In genomic region chr13:110625771-110626321, GRCh38 we compare ENCODE assay signal across 15 cellular contexts. TPM values are rescaled to one million over a fixed set of nuclear protein-coding genes. Genes with fewer than 3 reads are reported as not detected.
DNase-seq lines count a peak whose midpoint lies in the region; ATAC-seq and TF ChIP-seq lines count a peak whose summit lies in the region.
"Had no signal": no experiment of that assay in that cellular context is flagged by ENCODE, and none has a peak within 500 bp of the region (broad histone marks: within the 10 kb centered on the region; RNA-seq: fewer than 3 reads in every experiment).

No MANE protein-coding gene starts in this region.

- no peak overlapping the region for H3K9ac ChIP-seq in mammary epithelial cell (ENCODE audit: insufficient read depth, low read length)

- dilution Hi-C loops in mammary epithelial cell (cut with HindIII; ENCODE audit: low sequenced_read_pairs): no loop called here

- TF ChIP-seq CTCF in mammary epithelial cell (conservative IDR thresholded peaks at IDR 0.05 in 1 of 2, IDR thresholded peaks at IDR 0.05 in 1 of 2; ENCODE audit: extremely low read depth in 1 of 2, insufficient read depth in 1 of 2, low read depth in 1 of 2, low read length in 2 of 2) (no peak), nephron (IDR thresholded peaks at IDR 0.05; ENCODE audit: unreplicated experiment in 3 of 3) (no peak)

- H3K4me3 Mint-ChIP-seq in central memory CD8-positive, alpha-beta T cell: no peak overlapping the region
- H3K4me3 Mint-ChIP-seq in nephron: peak overlapping the region in 2 of 3 experiments; percentile 20 to 55
- H3K4me3 Mint-ChIP-seq: activated CD4-positive, alpha-beta T cell treated with anti-CD3 and anti-CD28 coated beads for 36 hours had no signal

- no peaks in the 10 kb centered on the region for H3K27me3 ChIP-seq in mammary epithelial cell (ENCODE audit: insufficient read depth, low read length)
- H3K27me3 ChIP-seq in aorta (ENCODE audit: control insufficient read depth in 1 of 2, insufficient read depth in 2 of 2, low read length in 1 of 2): no peaks in the 10 kb centered on the region
- no peaks in the 10 kb centered on the region for H3K27me3 ChIP-seq in effector memory CD4-positive, alpha-beta T cell (replicated peaks; ENCODE audit: control insufficient read depth, insufficient read depth, low read length, poor library complexity, severe bottlenecking)
- H3K27me3 ChIP-seq: cardiac muscle cell had no signal

- peaks cover 94% of the 10 kb centered on the region for H3K79me2 ChIP-seq in mammary epithelial cell (ENCODE audit: insufficient read depth, low read length)

- H3K4me1 ChIP-seq in mammary epithelial cell (ENCODE audit: insufficient read depth, low read length) (peaks cover 13% of the 10 kb centered on the region), aorta (ENCODE audit: control insufficient read depth in 1 of 2, insufficient read depth in 2 of 2, low read length in 2 of 2) (no peaks in the 10 kb centered on the region)
- H3K4me1 ChIP-seq in effector memory CD4-positive, alpha-beta T cell (ENCODE audit: control insufficient read depth, insufficient read depth, low read length, poor library complexity, severe bottlenecking): peaks cover 3% of the 10 kb centered on the region
- H3K4me1 ChIP-seq: HAP-1 had no signal

- peaks cover 22% of the 10 kb centered on the region for H3K36me3 Mint-ChIP-seq in central memory CD8-positive, alpha-beta T cell (ENCODE audit: insufficient read depth)
- H3K36me3 Mint-ChIP-seq in nephron (ENCODE audit: low read depth): peaks cover 40% of the 10 kb centered on the region

- DNase-seq in T47D (ENCODE audit: low read depth in 1 of 2, low spot score in 1 of 2) (peak; percentile 50 to 53), mammary epithelial cell (no peak), aorta (no peak), NCI-H748 treated with DMSO at 0.1 percent for 48 hours (lab: John Stamatoyannopoulos, UW) (no peak)
- DNase-seq in central memory CD8-positive, alpha-beta T cell (ENCODE audit: low spot score in 2 of 2): no peak
- DNase-seq in effector memory CD4-positive, alpha-beta T cell: no peak
- DNase-seq: activated CD4-positive, alpha-beta T cell treated with anti-CD3 and anti-CD28 coated beads for 36 hours; activated effector memory CD4-positive, alpha-beta T cell treated with Interleukin-2 at 50 U/mL for 16 hours; DMS79 treated with DMSO at 0.1 percent for 48 hours; NCI-H82 had no signal

- H3K27me3 Mint-ChIP-seq in central memory CD8-positive, alpha-beta T cell: no peaks in the 10 kb centered on the region
- H3K27me3 Mint-ChIP-seq in nephron (ENCODE audit: low read depth): no peaks in the 10 kb centered on the region
- H3K27me3 Mint-ChIP-seq: activated CD4-positive, alpha-beta T cell treated with anti-CD3 and anti-CD28 coated beads for 36 hours had no signal

- no peak for ATAC-seq in central memory CD8-positive, alpha-beta T cell (replicated peaks; ENCODE audit: extremely low read depth, poor library complexity, severe bottlenecking)
- peak; percentile 47 for ATAC-seq in aorta (ENCODE audit: low FRiP score)
- ATAC-seq in GM18861 (IDR thresholded peaks at IDR 0.05; ENCODE audit: unreplicated experiment): no peak
- ATAC-seq: activated CD4-positive, alpha-beta T cell treated with anti-CD3 and anti-CD28 coated beads for 36 hours; GM12878 had no signal

- 85% methylated on average over 6 of the region's 19 CpGs for WGBS in mammary epithelial cell (ENCODE audit: low coverage, missing lambda C conversion rate)
- WGBS in aorta, 2 donors: 75 to 80% methylated on average over 19 of the region's 19 CpGs

- BruUV-seq in mammary epithelial cell (replicated peaks; lab: Mats Ljungman, UMichigan): no TSS peak

- CTCF ChIA-PET in mammary epithelial cell (lab: Charles Lee; ENCODE audit: low non-redundant PET): no interaction called here

- H4K20me1 ChIP-seq in mammary epithelial cell (ENCODE audit: insufficient read depth, low read length): no peaks in the 10 kb centered on the region

- H3K36me3 ChIP-seq in mammary epithelial cell (ENCODE audit: insufficient read depth, low read length) (peaks cover 9% of the 10 kb centered on the region), aorta (ENCODE audit: control insufficient read depth in 1 of 2, insufficient read depth in 2 of 2, low read length in 1 of 2) (peaks cover 0 to 7% of the 10 kb centered on the region in 2 donors)
- H3K36me3 ChIP-seq in effector memory CD4-positive, alpha-beta T cell (ENCODE audit: control insufficient read depth, insufficient read depth, low read length): peaks cover 38% of the 10 kb centered on the region

- H3K9me3 Mint-ChIP-seq in central memory CD8-positive, alpha-beta T cell: no peaks in the 10 kb centered on the region
- H3K9me3 Mint-ChIP-seq in nephron: no peaks in the 10 kb centered on the region

- H3K27ac Mint-ChIP-seq in central memory CD8-positive, alpha-beta T cell (ENCODE audit: low read depth): peak overlapping the region; percentile 75
- peak overlapping the region; percentile 3 to 84 (median 66) for H3K27ac Mint-ChIP-seq in nephron
- H3K27ac Mint-ChIP-seq: activated CD4-positive, alpha-beta T cell treated with anti-CD3 and anti-CD28 coated beads for 36 hours had no signal

- no peak overlapping the region for H3K4me2 ChIP-seq in mammary epithelial cell (ENCODE audit: insufficient read depth, low read depth, low read length)

- H2AFZ ChIP-seq in mammary epithelial cell (ENCODE audit: low read depth, low read length): no peak overlapping the region

- no peak overlapping the region for H3K27ac ChIP-seq in mammary epithelial cell (ENCODE audit: insufficient read depth, low read depth, low read length)
- no peak overlapping the region for H3K27ac ChIP-seq in aorta (ENCODE audit: low read depth in 1 of 2, low read length in 2 of 2)
- no peak overlapping the region for H3K27ac ChIP-seq in effector memory CD4-positive, alpha-beta T cell (ENCODE audit: insufficient read depth, low read length, poor library complexity, severe bottlenecking)
- H3K27ac ChIP-seq: cardiac muscle cell had no signal

- H3K9me3 ChIP-seq in mammary epithelial cell (replicated peaks; ENCODE audit: insufficient read depth, low read length) (no peaks in the 10 kb centered on the region), aorta (ENCODE audit: control insufficient read depth, low read length) (no peaks in the 10 kb centered on the region)
- no peaks in the 10 kb centered on the region for H3K9me3 ChIP-seq in effector memory CD4-positive, alpha-beta T cell (ENCODE audit: control insufficient read depth, low read length)
- H3K9me3 ChIP-seq: HAP-1 had no signal

- H3K4me3 ChIP-seq in mammary epithelial cell (replicated peaks in 1 of 3; ENCODE audit: insufficient read depth in 1 of 3, low read depth in 2 of 3, low read length in 3 of 3) (no peak overlapping the region), aorta (ENCODE audit: low read length in 2 of 2) (no peak overlapping the region)
- H3K4me3 ChIP-seq in effector memory CD4-positive, alpha-beta T cell (ENCODE audit: insufficient read depth, low read depth, low read length, poor library complexity, severe bottlenecking): no peak overlapping the region
- H3K4me3 ChIP-seq: cardiac muscle cell, GM12878, HAP-1 had no signal

- peaks cover 62% of the 10 kb centered on the region for H3K4me1 Mint-ChIP-seq in central memory CD8-positive, alpha-beta T cell
- peaks cover 18% of the 10 kb centered on the region for H3K4me1 Mint-ChIP-seq in nephron

- in situ Hi-C loops in T47D (cut with HindIII; ENCODE audit: low pct_unique_long_range_greater_than_20kb, low sequenced_read_pairs): no loop called here
- in situ Hi-C loops in mammary epithelial cell (cut with MboI; ENCODE audit: low sequenced_read_pairs in 2 of 2): no loop called here

- intact Hi-C loops in mammary epithelial cell (cut with micrococcal nuclease): no loop called here
- intact Hi-C loops in aorta (cut with DNase I): no loop called here

RNA-seq across cellular contexts. Expression of gene NAXD, which starts 10.5 kb away (rescaled TPM):
- total RNA-seq in mammary epithelial cell (10 to 100 TPM; 18.3 to 27.0 TPM), aorta (10 to 100 TPM; 21.2 to 30.4 TPM)
- polyA plus RNA-seq in mammary epithelial cell (19.5 TPM), aorta (10 to 100 TPM; 20.7 to 47.0 TPM)
- 7.5 TPM for polyA minus RNA-seq in mammary epithelial cell

Comparison
In these comparisons a context has a peak if more than half of its experiments do, and no peak if none do; other contexts are left out.
1. DNase-seq: peak in T47D (2 of 2); none in mammary epithelial cell (single experiment), central memory CD8-positive, alpha-beta T cell (0 of 2), aorta (0 of 2), effector memory CD4-positive, alpha-beta T cell (0 of 3) and NCI-H748 treated with DMSO at 0.1 percent for 48 hours (single experiment).